Comparison of ENCODE assay signal across 2 cellular contexts in the genomic region with DNA sequence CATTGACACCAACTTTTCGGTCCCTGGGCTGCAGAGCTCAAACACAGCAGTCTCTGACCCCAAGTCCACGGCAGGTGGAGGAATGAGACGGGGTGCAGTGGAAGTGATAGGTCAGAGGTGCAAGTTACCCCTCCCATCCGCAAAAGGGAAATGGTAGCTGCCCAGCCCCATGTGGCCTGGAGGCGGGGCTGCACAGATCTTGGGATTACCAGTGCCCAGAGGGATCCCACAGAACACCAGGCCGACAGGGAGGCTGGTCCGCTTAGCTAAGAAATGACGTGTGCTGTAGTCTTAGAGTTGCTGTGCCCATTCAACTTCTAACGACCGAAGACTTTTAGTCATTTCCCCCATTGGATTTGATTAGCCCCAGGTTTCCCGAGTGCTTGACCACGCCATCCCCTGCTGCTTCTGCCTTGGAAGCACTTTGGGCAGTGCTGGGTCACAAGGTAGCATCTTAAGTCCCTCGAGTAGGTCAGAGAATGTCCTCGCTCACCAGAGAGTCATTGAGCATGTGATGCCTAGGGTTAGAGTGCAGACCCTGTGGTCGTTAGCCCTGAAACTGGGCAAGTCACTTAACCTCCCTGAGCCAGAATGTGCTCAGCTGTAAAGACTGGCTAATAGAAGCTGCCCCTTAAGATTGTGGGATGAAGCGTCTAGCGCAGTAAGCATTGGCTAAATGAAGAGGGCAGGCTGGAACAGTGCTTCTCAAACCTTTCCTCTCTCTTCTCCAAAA.
TF ChIP-seq lines count a peak whose summit lies in the region.

No MANE protein-coding gene starts in this region.

TF ChIP-seq in GM23338, 12 proteins besides CTCF, POLR2A, EP300 and RAD21 (continued from another document):
- TF ChIP-seq, protein P1, sequence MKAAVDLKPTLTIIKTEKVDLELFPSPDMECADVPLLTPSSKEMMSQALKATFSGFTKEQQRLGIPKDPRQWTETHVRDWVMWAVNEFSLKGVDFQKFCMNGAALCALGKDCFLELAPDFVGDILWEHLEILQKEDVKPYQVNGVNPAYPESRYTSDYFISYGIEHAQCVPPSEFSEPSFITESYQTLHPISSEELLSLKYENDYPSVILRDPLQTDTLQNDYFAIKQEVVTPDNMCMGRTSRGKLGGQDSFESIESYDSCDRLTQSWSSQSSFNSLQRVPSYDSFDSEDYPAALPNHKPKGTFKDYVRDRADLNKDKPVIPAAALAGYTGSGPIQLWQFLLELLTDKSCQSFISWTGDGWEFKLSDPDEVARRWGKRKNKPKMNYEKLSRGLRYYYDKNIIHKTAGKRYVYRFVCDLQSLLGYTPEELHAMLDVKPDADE (IDR thresholded peaks at IDR 0.05), result no peak
- TF ChIP-seq EZH2phosphoT487 (IDR thresholded peaks at IDR 0.05; ENCODE audit: unreplicated experiment), result no peak
- TF ChIP-seq JUNB (IDR thresholded peaks at IDR 0.05; ENCODE audit: unreplicated experiment), result no peak

TF ChIP-seq in liver, 16 proteins besides CTCF, POLR2A, EP300 and RAD21 (continued from another document):
- TF ChIP-seq, protein P2, sequence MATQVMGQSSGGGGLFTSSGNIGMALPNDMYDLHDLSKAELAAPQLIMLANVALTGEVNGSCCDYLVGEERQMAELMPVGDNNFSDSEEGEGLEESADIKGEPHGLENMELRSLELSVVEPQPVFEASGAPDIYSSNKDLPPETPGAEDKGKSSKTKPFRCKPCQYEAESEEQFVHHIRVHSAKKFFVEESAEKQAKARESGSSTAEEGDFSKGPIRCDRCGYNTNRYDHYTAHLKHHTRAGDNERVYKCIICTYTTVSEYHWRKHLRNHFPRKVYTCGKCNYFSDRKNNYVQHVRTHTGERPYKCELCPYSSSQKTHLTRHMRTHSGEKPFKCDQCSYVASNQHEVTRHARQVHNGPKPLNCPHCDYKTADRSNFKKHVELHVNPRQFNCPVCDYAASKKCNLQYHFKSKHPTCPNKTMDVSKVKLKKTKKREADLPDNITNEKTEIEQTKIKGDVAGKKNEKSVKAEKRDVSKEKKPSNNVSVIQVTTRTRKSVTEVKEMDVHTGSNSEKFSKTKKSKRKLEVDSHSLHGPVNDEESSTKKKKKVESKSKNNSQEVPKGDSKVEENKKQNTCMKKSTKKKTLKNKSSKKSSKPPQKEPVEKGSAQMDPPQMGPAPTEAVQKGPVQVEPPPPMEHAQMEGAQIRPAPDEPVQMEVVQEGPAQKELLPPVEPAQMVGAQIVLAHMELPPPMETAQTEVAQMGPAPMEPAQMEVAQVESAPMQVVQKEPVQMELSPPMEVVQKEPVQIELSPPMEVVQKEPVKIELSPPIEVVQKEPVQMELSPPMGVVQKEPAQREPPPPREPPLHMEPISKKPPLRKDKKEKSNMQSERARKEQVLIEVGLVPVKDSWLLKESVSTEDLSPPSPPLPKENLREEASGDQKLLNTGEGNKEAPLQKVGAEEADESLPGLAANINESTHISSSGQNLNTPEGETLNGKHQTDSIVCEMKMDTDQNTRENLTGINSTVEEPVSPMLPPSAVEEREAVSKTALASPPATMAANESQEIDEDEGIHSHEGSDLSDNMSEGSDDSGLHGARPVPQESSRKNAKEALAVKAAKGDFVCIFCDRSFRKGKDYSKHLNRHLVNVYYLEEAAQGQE (IDR thresholded peaks at IDR 0.05), result no peak
- TF ChIP-seq FOXA2 (IDR thresholded peaks at IDR 0.05) (no peak), GABPA (IDR thresholded peaks at IDR 0.05 in 1 of 2, conservative IDR thresholded peaks at IDR 0.05 in 1 of 2) (no peak), FOXA1 (IDR thresholded peaks at IDR 0.05) (no peak), HNF4A (conservative IDR thresholded peaks at IDR 0.05) (no peak), JUND (IDR thresholded peaks at IDR 0.05) (no peak), NR2F2 (IDR thresholded peaks at IDR 0.05) (no peak)
- TF ChIP-seq, protein P3, sequence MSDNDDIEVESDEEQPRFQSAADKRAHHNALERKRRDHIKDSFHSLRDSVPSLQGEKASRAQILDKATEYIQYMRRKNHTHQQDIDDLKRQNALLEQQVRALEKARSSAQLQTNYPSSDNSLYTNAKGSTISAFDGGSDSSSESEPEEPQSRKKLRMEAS (IDR thresholded peaks at IDR 0.05), result no peak
